In the genomic region with DNA sequence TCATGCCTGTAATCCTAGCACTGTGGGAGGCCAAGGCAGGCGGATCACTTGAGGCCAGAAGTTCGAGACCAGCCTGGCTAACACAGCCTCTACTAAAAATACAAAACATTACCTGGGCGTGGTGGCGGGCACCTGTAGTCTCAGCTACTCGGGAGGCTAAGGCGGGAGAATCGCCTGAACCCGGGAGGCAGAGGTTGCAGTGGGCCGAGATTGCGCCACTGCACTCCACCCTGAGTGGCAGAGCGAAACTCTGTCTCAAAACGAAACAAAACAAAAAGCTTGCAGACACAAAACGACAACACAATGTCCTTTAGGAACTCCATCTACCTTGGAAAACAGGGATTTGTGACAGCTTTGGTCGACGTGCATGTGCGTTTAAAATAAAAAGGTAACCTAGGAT, we compare ENCODE assay signal across 8 cellular contexts. TPM values are rescaled to one million over a fixed set of nuclear protein-coding genes. Genes with fewer than 3 reads are reported as not detected.
A peak's percentile ranks its signal among the peaks of the same experiment; 100 is the strongest.
DNase-seq lines count a peak whose midpoint lies in the region; ATAC-seq and TF ChIP-seq lines count a peak whose summit lies in the region.

No MANE protein-coding gene starts in this region.

- H3K27me3 ChIP-seq in A673 (replicated peaks; ENCODE audit: insufficient read depth, low read depth, low read length, poor library complexity), result no peaks in the 10 kb centered on the region

- peaks cover 25% of the 10 kb centered on the region for H3K4me1 Mint-ChIP-seq in chondrocyte (ENCODE audit: low read depth)
- H3K4me1 Mint-ChIP-seq in naive thymus-derived CD8-positive, alpha-beta T cell, result peaks cover 13 to 40% (median 31%) of the 10 kb centered on the region in 4 donors

- no peaks in the 10 kb centered on the region for H3K27me3 Mint-ChIP-seq in chondrocyte (ENCODE audit: low read depth)
- peaks cover 0 to 1% (median 0%) of the 10 kb centered on the region in 5 donors for H3K27me3 Mint-ChIP-seq in naive thymus-derived CD8-positive, alpha-beta T cell

- peak overlapping the region; percentile 95 for H3K27ac Mint-ChIP-seq in chondrocyte (ENCODE audit: unreplicated experiment)
- peak overlapping the region; percentile 82 to 99 (median 98) for H3K27ac Mint-ChIP-seq in naive thymus-derived CD8-positive, alpha-beta T cell

- H3K4me3 Mint-ChIP-seq in chondrocyte (ENCODE audit: unreplicated experiment), result peak overlapping the region; percentile 88
- H3K4me3 Mint-ChIP-seq in naive thymus-derived CD8-positive, alpha-beta T cell, result peak overlapping the region; percentile 91 to 97 (median 95)

- TF ChIP-seq CTCF in A673 (conservative IDR thresholded peaks at IDR 0.05; ENCODE audit: low read depth, low read length) (no peak), chondrocyte (IDR thresholded peaks at IDR 0.05) (no peak)

- CTCF ChIA-PET in A673 (lab: Charles Lee), result no interaction called here

- H3K9me3 ChIP-seq in A673 (ENCODE audit: low read depth, low read length, poor library complexity, severe bottlenecking) (no peaks in the 10 kb centered on the region), KOPT-K1 (ENCODE audit: insufficient read depth, low read length, poor library complexity, severe bottlenecking) (no peaks in the 10 kb centered on the region)

- H3K4me1 ChIP-seq in A673 (ENCODE audit: insufficient read depth, low read length, poor library complexity, severe bottlenecking), result peaks cover 9% of the 10 kb centered on the region

- no peak for ATAC-seq in naive thymus-derived CD8-positive, alpha-beta T cell

- H3K27ac ChIP-seq in A673 (ENCODE audit: low read depth, low read length, poor library complexity, severe bottlenecking) (peak overlapping the region; percentile 79), KOPT-K1 (ENCODE audit: low read depth, low read length, poor library complexity, severe bottlenecking) (peak overlapping the region; percentile 73)

- peak overlapping the region; percentile 92 for H3K4me3 ChIP-seq in A673 (ENCODE audit: low read depth, low read length, poor library complexity, severe bottlenecking)

- POLR2A ChIA-PET in A673 (lab: Charles Lee; ENCODE audit: low non-redundant PET), result interaction anchor here (0.6 kb wide), 1 partner anchor 83 kb away, joined by 5 read pairs; no protein-coding TSS in a partner anchor
- POLR2A ChIA-PET in naive thymus-derived CD8-positive, alpha-beta T cell (lab: Charles Lee), result interaction anchor here (0.6 to 3.9 kb wide), 11 partner anchors 9 to 473 kb away, joined by 3 to 42 read pairs (median 5); partner anchors contain the start of genes KLHL6, PARL and YEATS2

- intact Hi-C loops in A673 (cut with micrococcal nuclease; ENCODE audit: unreplicated experiment), result loop anchor here (5.0 kb wide), 1 partner anchor 63 kb away; the partner anchor contains the start of gene YEATS2

- H3K36me3 ChIP-seq in A673 (ENCODE audit: insufficient read depth, low read length, poor library complexity, severe bottlenecking) (no peaks in the 10 kb centered on the region), KOPT-K1 (ENCODE audit: insufficient read depth, low read length) (no peaks in the 10 kb centered on the region)

- no peaks in the 10 kb centered on the region for H3K9me3 Mint-ChIP-seq in chondrocyte (ENCODE audit: low read depth)
- no peaks in the 10 kb centered on the region for H3K9me3 Mint-ChIP-seq in naive thymus-derived CD8-positive, alpha-beta T cell

- in situ Hi-C loops in G401 (cut with HindIII; ENCODE audit: low sequenced_read_pairs), result no loop called here

- DNase-seq in A673 (ENCODE audit: low spot score), result no peak
- no peak for DNase-seq in chondrocyte (ENCODE audit: low spot score)
- peak in 1 of 10 donors; percentile 8 for DNase-seq in naive thymus-derived CD8-positive, alpha-beta T cell
- no peak for DNase-seq in G401 (ENCODE audit: low spot score)
- no peak for DNase-seq in NCI-H345 (lab: John Stamatoyannopoulos, UW)
- DNase-seq in LoVo (ENCODE audit: low spot score), result no peak
- DNase-seq in hypothalamus (lab: John Stamatoyannopoulos, UW), result no peak

- H3K36me3 Mint-ChIP-seq in chondrocyte (ENCODE audit: low read depth), result no peaks in the 10 kb centered on the region
- H3K36me3 Mint-ChIP-seq in naive thymus-derived CD8-positive, alpha-beta T cell, result no peaks in the 10 kb centered on the region

- no TSS peak for BruUV-seq in A673 (replicated peaks; lab: Mats Ljungman, UMichigan)

RNA-seq across cellular contexts. Expression of gene KLHL24, which starts 0.7 kb away (rescaled TPM):
- total RNA-seq in A673 (2021) (7.3 and 10.2 TPM in 2 replicates), chondrocyte (44.9 to 55.7 TPM (median 54.8 TPM) in 3 replicates)
- total RNA-seq in naive thymus-derived CD8-positive, alpha-beta T cell, result 100 to 1,000 TPM; 107 to 114 TPM
- polyA plus RNA-seq in naive thymus-derived CD8-positive, alpha-beta T cell, result 10 to 100 TPM; 42.4 to 46.3 (median 44.2) TPM
- 21.4 and 26.8 TPM in 2 replicates for total RNA-seq in G401 (2014; rRNA removed; shearing (Covaris generic))
